Comparison of ENCODE assay signal across 8 cellular contexts in genomic region chr2:44244135-44244871, GRCh38. TPM values are rescaled to one million over a fixed set of nuclear protein-coding genes. Genes with fewer than 3 reads are reported as not detected.
DNase-seq lines count a peak whose midpoint lies in the region; TF ChIP-seq lines count a peak whose summit lies in the region.

No MANE protein-coding gene starts in this region.

- peak overlapping the region; percentile 76 for H3K4me2 ChIP-seq in SK-N-SH

- TF ChIP-seq CTCF in GM06990 (IDR thresholded peaks at IDR 0.05; ENCODE audit: insufficient read depth, low read length, poor library complexity, severe bottlenecking) (peak; percentile 49), SK-N-SH (IDR thresholded peaks at IDR 0.05) (peak; percentile 70), vagina (IDR thresholded peaks at IDR 0.05) (peak in 2 of 3 experiments; percentile 19 to 39)

- H3K4me1 ChIP-seq in SK-N-SH (ENCODE audit: control insufficient read depth in 1 of 2, insufficient read depth in 2 of 2, low read depth in 1 of 2, low read length in 1 of 2) (peaks cover 3 to 5% of the 10 kb centered on the region in 2 experiments; a peak in 2 of 4 replicates), vagina (peaks cover 18% of the 10 kb centered on the region)

- no peaks in the 10 kb centered on the region for H3K9me2 ChIP-seq in SK-N-SH

- no peak overlapping the region for H3K4me3 ChIP-seq in GM06990 (replicated peaks; ENCODE audit: low read depth, low read length)
- peak overlapping the region; percentile 43 to 55 for H3K4me3 ChIP-seq in SK-N-SH (ENCODE audit: low read depth in 2 of 2, low read length in 1 of 2)
- peak overlapping the region; percentile 28 for H3K4me3 ChIP-seq in vagina

- H3K9ac ChIP-seq in SK-N-SH = peak overlapping the region; percentile 29; the same call in 1 of the 2 replicates

- TF ChIP-seq POLR2A in vagina (IDR thresholded peaks at IDR 0.05) = no peak

- H3K36me3 Mint-ChIP-seq in activated naive CD8-positive, alpha-beta T cell = no peaks in the 10 kb centered on the region

- no peak for DNase-seq in GM06990 (ENCODE audit: extremely low read depth, insufficient read length)
- DNase-seq in NCI-H1092 (lab: John Stamatoyannopoulos, UW) = peak; percentile 82
- DNase-seq in SK-N-SH = peak; percentile 75
- peak; percentile 18 to 86 (median 65) for DNase-seq in head of caudate nucleus
- DNase-seq in posterior cingulate gyrus = peak in 8 of 10 donors; percentile 27 to 91 (median 56)
- DNase-seq in vagina (ENCODE audit: extremely low spot score in 2 of 2) = no peak
- no peak for DNase-seq in mesenteric fat pad (ENCODE audit: low spot score)

- H3K27me3 ChIP-seq in GM06990 (replicated peaks; ENCODE audit: control insufficient read depth, insufficient read depth, low read length) = no peaks in the 10 kb centered on the region
- H3K27me3 ChIP-seq in SK-N-SH (ENCODE audit: insufficient read depth) = no peaks in the 10 kb centered on the region
- no peaks in the 10 kb centered on the region for H3K27me3 ChIP-seq in vagina

- intact Hi-C loops in head of caudate nucleus (cut with DNase I) = loop anchor here (5.0 to 10.0 kb wide), 3 partner anchors 48 to 160 kb away; partner anchors contain the start of gene PPM1B
- intact Hi-C loops in posterior cingulate gyrus (cut with DNase I) = loop anchor here (2.0 to 10.0 kb wide), 4 partner anchors 46 to 200 kb away; partner anchors contain the start of genes CAMKMT and PREPL
- intact Hi-C loops in vagina (cut with DNase I) = loop anchor here (10.0 kb wide), 1 partner anchor 50 kb away; no protein-coding TSS in a partner anchor

- no peaks in the 10 kb centered on the region for H3K27me3 Mint-ChIP-seq in activated naive CD8-positive, alpha-beta T cell

- H3K4me3 Mint-ChIP-seq in activated naive CD8-positive, alpha-beta T cell = peak overlapping the region; percentile 89

- no peak for TF ChIP-seq EP300 in SK-N-SH (IDR thresholded peaks at IDR 0.05; ENCODE audit: borderline replicate concordance in 1 of 2, low read depth in 1 of 2, low read length in 1 of 2)

- H3K9me3 ChIP-seq in SK-N-SH (no peaks in the 10 kb centered on the region), vagina (no peaks in the 10 kb centered on the region)

- no peaks in the 10 kb centered on the region for H3K79me2 ChIP-seq in SK-N-SH (ENCODE audit: insufficient read depth)

- CTCF ChIA-PET in SK-N-SH (lab: Yijun Ruan, JAX) = interaction anchor here (0.5 to 5.4 kb wide), 37 partner anchors 9 to 725 kb away, joined by 3 to 72 read pairs (median 4); no protein-coding TSS in a partner anchor

- 4% methylated on average over 12 of the region's 12 CpGs for WGBS in SK-N-SH (ENCODE audit: low lambda C conversion rate)

- peak overlapping the region; percentile 31; the same call in 1 of the 2 replicates for H2AFZ ChIP-seq in SK-N-SH (ENCODE audit: low read depth)

- TF ChIP-seq RAD21 in SK-N-SH (IDR thresholded peaks at IDR 0.05; ENCODE audit: low read length) = peak; percentile 72

- H4K20me1 ChIP-seq in SK-N-SH (ENCODE audit: insufficient read depth) = no peaks in the 10 kb centered on the region

- H3K27ac Mint-ChIP-seq in activated naive CD8-positive, alpha-beta T cell = peak overlapping the region; percentile 37

- peaks cover 3% of the 10 kb centered on the region for H3F3A ChIP-seq in SK-N-SH (replicated peaks; ENCODE audit: insufficient read depth)

- H3K9me3 Mint-ChIP-seq in activated naive CD8-positive, alpha-beta T cell (ENCODE audit: low read depth) = no peaks in the 10 kb centered on the region

- H3K36me3 ChIP-seq in GM06990 (ENCODE audit: control insufficient read depth, insufficient read depth, low read length) (no peaks in the 10 kb centered on the region), SK-N-SH (replicated peaks in 1 of 2; ENCODE audit: control insufficient read depth in 1 of 2, insufficient read depth in 2 of 2, low read length in 1 of 2) (no peaks in the 10 kb centered on the region), vagina (no peaks in the 10 kb centered on the region)

- peaks cover 36% of the 10 kb centered on the region for H3K4me1 Mint-ChIP-seq in activated naive CD8-positive, alpha-beta T cell (ENCODE audit: low read depth)

- H3K27ac ChIP-seq in SK-N-SH (ENCODE audit: low read depth in 2 of 2, low read length in 1 of 2) = no peak overlapping the region
- no peak overlapping the region for H3K27ac ChIP-seq in vagina

- POLR2A ChIA-PET in SK-N-SH (lab: Yijun Ruan, JAX) = interaction anchor here (0.7 kb wide), 1 partner anchor 14 kb away, joined by 3 read pairs; no protein-coding TSS in a partner anchor

TF ChIP-seq in SK-N-SH, 30 proteins besides CTCF, POLR2A, EP300 and RAD21 (continues in another document):
- TF ChIP-seq MAX (IDR thresholded peaks at IDR 0.05; ENCODE audit: low read depth) (peak; percentile 89), RXRA (IDR thresholded peaks at IDR 0.05; ENCODE audit: borderline replicate concordance, low read depth) (no peak), TAF1 (IDR thresholded peaks at IDR 0.05; ENCODE audit: borderline replicate concordance, low read depth, low read length) (0 out of 2 replicates have a peak, but pooled peaks have one; percentile 5), FOXM1 (IDR thresholded peaks at IDR 0.05; ENCODE audit: low read depth) (no peak), NFIC (IDR thresholded peaks at IDR 0.05; ENCODE audit: borderline replicate concordance) (peak; percentile 40; the same call in 1 of the 2 replicates), EZH2phosphoT487 (IDR thresholded peaks at IDR 0.05; ENCODE audit: borderline replicate concordance, low read depth) (no peak), MXI1 (IDR thresholded peaks at IDR 0.05; ENCODE audit: low read depth, low read length) (peak; percentile 98), USF1 (IDR thresholded peaks at IDR 0.05; ENCODE audit: borderline replicate concordance, low read depth) (no peak), JUND (IDR thresholded peaks at IDR 0.05) (no peak), TEAD4 (IDR thresholded peaks at IDR 0.05; ENCODE audit: borderline replicate concordance, insufficient read depth) (no peak), ELF1 (IDR thresholded peaks at IDR 0.05) (no peak), SMC3 (IDR thresholded peaks at IDR 0.05; ENCODE audit: low read depth, low read length) (peak; percentile 50; the same call in 1 of the 2 replicates), RCOR1 (IDR thresholded peaks at IDR 0.05; ENCODE audit: low read length) (no peak), GABPA (IDR thresholded peaks at IDR 0.05; ENCODE audit: low read depth) (no peak), FOXJ3 (CRISPR knock-in tag; IDR thresholded peaks at IDR 0.05) (no peak), PBX3 (IDR thresholded peaks at IDR 0.05) (peak; percentile 20; the same call in 1 of the 2 replicates), REST (IDR thresholded peaks at IDR 0.05; ENCODE audit: low read depth, low read length) (no peak), YY1 (IDR thresholded peaks at IDR 0.05; ENCODE audit: low read depth) (no peak), POLR2AphosphoS5 (IDR thresholded peaks at IDR 0.05; ENCODE audit: low read depth, low read length) (no peak), RFX5 (IDR thresholded peaks at IDR 0.05; ENCODE audit: low read length) (no peak), MEF2A (IDR thresholded peaks at IDR 0.05; ENCODE audit: borderline replicate concordance, low read depth) (no peak)

RNA-seq across cellular contexts. Expression of gene SLC3A1, which starts 31.0 kb away (rescaled TPM):
- 0.07 and 0.13 TPM in 2 replicates for polyA plus RNA-seq in SK-N-SH (2012; rRNA removed)
- 0.01 and 0.05 TPM in 2 replicates for polyA plus RNA-seq in SK-N-SH (2012; cell fraction: cytosol; rRNA removed)
- 0.10 and 0.11 TPM in 2 replicates for polyA plus RNA-seq in SK-N-SH (2012; cell fraction: nucleus; rRNA removed)
- total RNA-seq in vagina (not detected), mesenteric fat pad (0.19 TPM)

Comparison
In these comparisons a context has a peak if more than half of its experiments do, and no peak if none do; other contexts are left out.
1. DNase-seq: peak in NCI-H1092 (single experiment), SK-N-SH (single experiment), head of caudate nucleus (42 of 42) and posterior cingulate gyrus (8 of 10); none in GM06990 (single experiment), vagina (0 of 2) and mesenteric fat pad (single experiment).
2. Peak in every context shown above with its lines, with median percentiles within 50 percentile points of each other: CTCF ChIP-seq.